In the genomic region with DNA sequence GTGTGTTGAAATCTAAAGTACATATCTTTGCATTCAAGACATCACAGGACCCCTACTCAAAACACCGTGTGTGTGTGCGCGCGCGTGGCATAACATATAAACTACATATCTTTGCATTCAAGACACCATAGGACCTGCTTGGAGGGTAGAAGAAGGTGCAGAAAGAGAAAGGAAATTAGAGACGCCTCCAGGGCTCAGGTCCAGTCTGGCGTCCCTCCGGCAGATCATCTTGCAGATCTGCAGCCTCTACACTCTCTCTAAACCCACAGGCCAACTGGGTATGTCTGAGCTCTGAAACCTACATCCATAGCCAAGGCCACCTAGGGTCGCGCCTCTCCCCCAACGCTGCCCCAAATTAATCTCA, we compare ENCODE assay signal across 8 cellular contexts. TPM values are rescaled to one million over a fixed set of nuclear protein-coding genes. Genes with fewer than 3 reads are reported as not detected.
A peak's percentile ranks its signal among the peaks of the same experiment; 100 is the strongest.
DNase-seq lines count a peak whose midpoint lies in the region; ATAC-seq and TF ChIP-seq lines count a peak whose summit lies in the region.

No MANE protein-coding gene starts in this region.

- peak overlapping the region; percentile 22 for H3K4me3 ChIP-seq in CD4-positive, CD25-positive, alpha-beta regulatory T cell (ENCODE audit: low read depth, low read length)
- H3K4me3 ChIP-seq in KMS-11 (IDR thresholded peaks at IDR 0.05; ENCODE audit: insufficient read depth, low read depth, low read length), result no peak overlapping the region

- intact Hi-C loops in MCF 10A (cut with micrococcal nuclease), result no loop called here
- intact Hi-C loops in sciatic nerve (cut with DNase I), result no loop called here

- POLR2A ChIA-PET in MCF 10A (lab: Yijun Ruan, JAX), result interaction anchor here (1.0 to 2.3 kb wide), 6 partner anchors 10 to 60 kb away, joined by 3 to 10 read pairs (median 6); a partner anchor contains a TSS

- no peaks in the 10 kb centered on the region for H3K79me2 ChIP-seq in KMS-11 (ENCODE audit: insufficient read depth, low read depth)

- no peaks in the 10 kb centered on the region for H3K27me3 Mint-ChIP-seq in CD4-positive, CD25-positive, alpha-beta regulatory T cell
- no peaks in the 10 kb centered on the region for H3K27me3 Mint-ChIP-seq in MCF 10A (ENCODE audit: insufficient read depth, unreplicated experiment)
- H3K27me3 Mint-ChIP-seq in nephron progenitor cell (ENCODE audit: low read depth, poor library complexity), result peaks cover 5% of the 10 kb centered on the region

- TF ChIP-seq CTCF in KMS-11 (conservative IDR thresholded peaks at IDR 0.05; ENCODE audit: low read depth, low read length) (no peak), MCF 10A (IDR thresholded peaks at IDR 0.05; ENCODE audit: unreplicated experiment) (no peak), nephron progenitor cell (IDR thresholded peaks at IDR 0.05) (no peak)

- H2AFZ ChIP-seq in KMS-11 (ENCODE audit: low read depth), result peak overlapping the region; percentile 96

- H3K9ac ChIP-seq in KMS-11, result peak overlapping the region; percentile 62; the same call in 1 of the 2 replicates

- H3K36me3 ChIP-seq in CD4-positive, CD25-positive, alpha-beta regulatory T cell (ENCODE audit: control insufficient read depth, insufficient read depth, low read length), result no peaks in the 10 kb centered on the region
- no peaks in the 10 kb centered on the region for H3K36me3 ChIP-seq in KMS-11 (ENCODE audit: insufficient read depth)

- DNase-seq in CD4-positive, CD25-positive, alpha-beta regulatory T cell, result no peak
- DNase-seq in MCF 10A (ENCODE audit: unreplicated experiment), result no peak
- DNase-seq in nephron progenitor cell, result no peak
- DNase-seq in GDM1 (lab: John Stamatoyannopoulos, UW), result no peak
- no peak for DNase-seq in sciatic nerve (ENCODE audit: low spot score)
- no peak for DNase-seq in MV-4-11 (lab: John Stamatoyannopoulos, UW)
- DNase-seq in RKO (ENCODE audit: low spot score), result no peak

- peak overlapping the region; percentile 71 for H3K27ac ChIP-seq in CD4-positive, CD25-positive, alpha-beta regulatory T cell (ENCODE audit: insufficient read depth, low read length, poor library complexity, severe bottlenecking)
- H3K27ac ChIP-seq in KMS-11, result no peak overlapping the region; the same call in 1 of the 2 replicates

- H3K9me3 Mint-ChIP-seq in CD4-positive, CD25-positive, alpha-beta regulatory T cell, result no peaks in the 10 kb centered on the region
- H3K9me3 Mint-ChIP-seq in MCF 10A (ENCODE audit: unreplicated experiment) (no peaks in the 10 kb centered on the region), nephron progenitor cell (peaks cover 3% of the 10 kb centered on the region)

- no peaks in the 10 kb centered on the region for H4K20me1 ChIP-seq in KMS-11 (ENCODE audit: insufficient read depth)

- H3K4me3 Mint-ChIP-seq in CD4-positive, CD25-positive, alpha-beta regulatory T cell, result peak overlapping the region; percentile 87 to 91 (median 90)
- H3K4me3 Mint-ChIP-seq in MCF 10A (ENCODE audit: unreplicated experiment), result peak overlapping the region; percentile 90
- peak overlapping the region; percentile 93 for H3K4me3 Mint-ChIP-seq in nephron progenitor cell

- H3K27ac Mint-ChIP-seq in CD4-positive, CD25-positive, alpha-beta regulatory T cell, result peak overlapping the region; percentile 89 to 97 (median 91)
- H3K27ac Mint-ChIP-seq in MCF 10A (ENCODE audit: low read depth, unreplicated experiment), result peak overlapping the region; percentile 57
- H3K27ac Mint-ChIP-seq in nephron progenitor cell, result peak overlapping the region; percentile 74

- no peak for ATAC-seq in CD4-positive, CD25-positive, alpha-beta regulatory T cell (ENCODE audit: low read depth in 2 of 2)
- no peak for ATAC-seq in sciatic nerve

- H3K9me3 ChIP-seq in CD4-positive, CD25-positive, alpha-beta regulatory T cell (ENCODE audit: control insufficient read depth in 2 of 2, low read length in 2 of 2), result no peaks in the 10 kb centered on the region

- no TSS peak for BruUV-seq in MCF 10A (replicated peaks; lab: Mats Ljungman, UMichigan)

- H3K4me1 Mint-ChIP-seq in CD4-positive, CD25-positive, alpha-beta regulatory T cell, result peaks cover 0 to 33% (median 16%) of the 10 kb centered on the region in 4 donors
- H3K4me1 Mint-ChIP-seq in MCF 10A (ENCODE audit: insufficient read depth, unreplicated experiment) (peaks cover 15% of the 10 kb centered on the region), nephron progenitor cell (peaks cover 40% of the 10 kb centered on the region)

- CTCF ChIA-PET in MCF 10A (lab: Yijun Ruan, JAX), result interaction anchor here (0.6 to 1.2 kb wide), 4 partner anchors 8 to 1791 kb away, joined by 3 to 5 read pairs (median 4); no protein-coding TSS in a partner anchor

- H3K36me3 Mint-ChIP-seq in CD4-positive, CD25-positive, alpha-beta regulatory T cell, result no peaks in the 10 kb centered on the region
- H3K36me3 Mint-ChIP-seq in MCF 10A (ENCODE audit: insufficient read depth, unreplicated experiment), result peaks cover 6% of the 10 kb centered on the region
- peaks cover 8% of the 10 kb centered on the region for H3K36me3 Mint-ChIP-seq in nephron progenitor cell (ENCODE audit: low read depth)

- H3K4me2 ChIP-seq in KMS-11, result peak overlapping the region; percentile 83

- no peaks in the 10 kb centered on the region for H3K27me3 ChIP-seq in CD4-positive, CD25-positive, alpha-beta regulatory T cell (ENCODE audit: control insufficient read depth, insufficient read depth, low read length)
- H3K27me3 ChIP-seq in KMS-11 (ENCODE audit: insufficient read depth, low read depth), result no peaks in the 10 kb centered on the region; the same call in 1 of the 2 replicates

- H3K4me1 ChIP-seq in CD4-positive, CD25-positive, alpha-beta regulatory T cell (ENCODE audit: control insufficient read depth, insufficient read depth, low read length, poor library complexity, severe bottlenecking), result peaks cover 20% of the 10 kb centered on the region
- peaks cover 13% of the 10 kb centered on the region for H3K4me1 ChIP-seq in KMS-11 (ENCODE audit: low read depth, poor library complexity, severe bottlenecking)

RNA-seq across cellular contexts. Expression of a gene that starts 0.7 kb away (rescaled TPM):
- 27.5 TPM for total RNA-seq in CD4-positive, CD25-positive, alpha-beta regulatory T cell
- polyA plus RNA-seq in CD4-positive, CD25-positive, alpha-beta regulatory T cell, result 10 to 100 TPM; 54.5 to 71.6 (median 59.8) TPM
- total RNA-seq in MCF 10A (2022) (9.5 and 30.6 TPM in 2 replicates), sciatic nerve (7.4 TPM)

RNA-seq across cellular contexts. Expression of a gene that starts 1.2 kb away (rescaled TPM):
- not detected for total RNA-seq in CD4-positive, CD25-positive, alpha-beta regulatory T cell
- under 1 TPM; 0.10 to 0.83 (median 0.21) TPM for polyA plus RNA-seq in CD4-positive, CD25-positive, alpha-beta regulatory T cell
- total RNA-seq in MCF 10A (2022), result 0.30 and 0.64 TPM in 2 replicates
- total RNA-seq in sciatic nerve, result 0.45 TPM

RNA-seq across cellular contexts. Expression of a gene that starts 10.0 kb away (rescaled TPM):
- not detected for total RNA-seq in CD4-positive, CD25-positive, alpha-beta regulatory T cell
- not detected for polyA plus RNA-seq in CD4-positive, CD25-positive, alpha-beta regulatory T cell
- not detected in 2 replicates for total RNA-seq in MCF 10A (2022)
- not detected for total RNA-seq in sciatic nerve

RNA-seq across cellular contexts. Expression of a gene that starts 22.4 kb away (rescaled TPM):
- total RNA-seq in CD4-positive, CD25-positive, alpha-beta regulatory T cell, result 6.5 TPM
- polyA plus RNA-seq in CD4-positive, CD25-positive, alpha-beta regulatory T cell, result under 1 TPM; 0.18 to 0.23 (median 0.20) TPM
- total RNA-seq in MCF 10A (2022), result 13.0 and 20.6 TPM in 2 replicates
- total RNA-seq in sciatic nerve, result 35.1 TPM

RNA-seq across cellular contexts. Expression of a gene that starts 34.0 kb away (rescaled TPM):
- total RNA-seq in CD4-positive, CD25-positive, alpha-beta regulatory T cell, result 124 TPM
- polyA plus RNA-seq in CD4-positive, CD25-positive, alpha-beta regulatory T cell, result under 1 TPM; 0.41 to 0.91 (median 0.68) TPM
- total RNA-seq in MCF 10A (2022), result 66.9 and 67.9 TPM in 2 replicates
- total RNA-seq in sciatic nerve, result 92.1 TPM
